Comparison of ENCODE assay signal across 1 cellular context in genomic region chr19:7680606-7681335, GRCh38.
A peak's percentile ranks its signal among the peaks of the same experiment; 100 is the strongest.
TF ChIP-seq lines count a peak whose summit lies in the region.

TSS of gene TRAPPC5 (plus strand) at chr19:7680833. CDS start at chr19:7682254, 1,421 bp downstream.

TF ChIP-seq in K562, 482 proteins besides CTCF, POLR2A, EP300 and RAD21 (continued from another document):
- TF ChIP-seq TFE3 (CRISPR knock-in tag; IDR thresholded peaks at IDR 0.05): no peak
- peak; percentile 17; the same call in 1 of the 2 replicates for TF ChIP-seq ZBTB26 (CRISPR knock-in tag; IDR thresholded peaks at IDR 0.05)
- TF ChIP-seq, protein P1, sequence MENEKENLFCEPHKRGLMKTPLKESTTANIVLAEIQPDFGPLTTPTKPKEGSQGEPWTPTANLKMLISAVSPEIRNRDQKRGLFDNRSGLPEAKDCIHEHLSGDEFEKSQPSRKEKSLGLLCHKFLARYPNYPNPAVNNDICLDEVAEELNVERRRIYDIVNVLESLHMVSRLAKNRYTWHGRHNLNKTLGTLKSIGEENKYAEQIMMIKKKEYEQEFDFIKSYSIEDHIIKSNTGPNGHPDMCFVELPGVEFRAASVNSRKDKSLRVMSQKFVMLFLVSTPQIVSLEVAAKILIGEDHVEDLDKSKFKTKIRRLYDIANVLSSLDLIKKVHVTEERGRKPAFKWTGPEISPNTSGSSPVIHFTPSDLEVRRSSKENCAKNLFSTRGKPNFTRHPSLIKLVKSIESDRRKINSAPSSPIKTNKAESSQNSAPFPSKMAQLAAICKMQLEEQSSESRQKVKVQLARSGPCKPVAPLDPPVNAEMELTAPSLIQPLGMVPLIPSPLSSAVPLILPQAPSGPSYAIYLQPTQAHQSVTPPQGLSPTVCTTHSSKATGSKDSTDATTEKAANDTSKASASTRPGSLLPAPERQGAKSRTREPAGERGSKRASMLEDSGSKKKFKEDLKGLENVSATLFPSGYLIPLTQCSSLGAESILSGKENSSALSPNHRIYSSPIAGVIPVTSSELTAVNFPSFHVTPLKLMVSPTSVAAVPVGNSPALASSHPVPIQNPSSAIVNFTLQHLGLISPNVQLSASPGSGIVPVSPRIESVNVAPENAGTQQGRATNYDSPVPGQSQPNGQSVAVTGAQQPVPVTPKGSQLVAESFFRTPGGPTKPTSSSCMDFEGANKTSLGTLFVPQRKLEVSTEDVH (IDR thresholded peaks at IDR 0.05; ENCODE audit: low read depth, partially characterized antibody): no peak
- no peak for TF ChIP-seq FOXA3 (CRISPR knock-in tag; conservative IDR thresholded peaks at IDR 0.05 in 1 of 2, IDR thresholded peaks at IDR 0.05 in 1 of 2)
- TF ChIP-seq RBBP5 (IDR thresholded peaks at IDR 0.05; ENCODE audit: borderline replicate concordance, insufficient read depth, low read length, poor library complexity, severe bottlenecking): peak; percentile 50
- peak; percentile 97 for TF ChIP-seq SAFB (IDR thresholded peaks at IDR 0.05; ENCODE audit: borderline replicate concordance, low read depth, low read length)
- no peak for TF ChIP-seq RFX5 (IDR thresholded peaks at IDR 0.05; ENCODE audit: low read depth, low read length)
- TF ChIP-seq HDGF (IDR thresholded peaks at IDR 0.05): no peak
- TF ChIP-seq RBFOX2 (IDR thresholded peaks at IDR 0.05; ENCODE audit: low read depth, low read length): peak; percentile 65
- no peak for TF ChIP-seq BRF1 (IDR thresholded peaks at IDR 0.05; ENCODE audit: borderline replicate concordance, extremely low read depth, insufficient read length)
- TF ChIP-seq HCFC1 (IDR thresholded peaks at IDR 0.05; ENCODE audit: low read depth, low read length): peak; percentile 35; the same call in 1 of the 2 replicates
- TF ChIP-seq, protein P2, sequence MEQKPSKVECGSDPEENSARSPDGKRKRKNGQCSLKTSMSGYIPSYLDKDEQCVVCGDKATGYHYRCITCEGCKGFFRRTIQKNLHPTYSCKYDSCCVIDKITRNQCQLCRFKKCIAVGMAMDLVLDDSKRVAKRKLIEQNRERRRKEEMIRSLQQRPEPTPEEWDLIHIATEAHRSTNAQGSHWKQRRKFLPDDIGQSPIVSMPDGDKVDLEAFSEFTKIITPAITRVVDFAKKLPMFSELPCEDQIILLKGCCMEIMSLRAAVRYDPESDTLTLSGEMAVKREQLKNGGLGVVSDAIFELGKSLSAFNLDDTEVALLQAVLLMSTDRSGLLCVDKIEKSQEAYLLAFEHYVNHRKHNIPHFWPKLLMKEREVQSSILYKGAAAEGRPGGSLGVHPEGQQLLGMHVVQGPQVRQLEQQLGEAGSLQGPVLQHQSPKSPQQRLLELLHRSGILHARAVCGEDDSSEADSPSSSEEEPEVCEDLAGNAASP (IDR thresholded peaks at IDR 0.05): no peak
- TF ChIP-seq FUS (optimal IDR thresholded peaks at IDR 0.05; ENCODE audit: low read depth, low read length): peak; percentile 25
- TF ChIP-seq POU5F1 (IDR thresholded peaks at IDR 0.05; ENCODE audit: borderline replicate concordance, low read depth, low read length, partially characterized antibody): no peak
- TF ChIP-seq, protein P3, sequence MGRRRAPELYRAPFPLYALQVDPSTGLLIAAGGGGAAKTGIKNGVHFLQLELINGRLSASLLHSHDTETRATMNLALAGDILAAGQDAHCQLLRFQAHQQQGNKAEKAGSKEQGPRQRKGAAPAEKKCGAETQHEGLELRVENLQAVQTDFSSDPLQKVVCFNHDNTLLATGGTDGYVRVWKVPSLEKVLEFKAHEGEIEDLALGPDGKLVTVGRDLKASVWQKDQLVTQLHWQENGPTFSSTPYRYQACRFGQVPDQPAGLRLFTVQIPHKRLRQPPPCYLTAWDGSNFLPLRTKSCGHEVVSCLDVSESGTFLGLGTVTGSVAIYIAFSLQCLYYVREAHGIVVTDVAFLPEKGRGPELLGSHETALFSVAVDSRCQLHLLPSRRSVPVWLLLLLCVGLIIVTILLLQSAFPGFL (CRISPR knock-in tag; IDR thresholded peaks at IDR 0.05): no peak
- TF ChIP-seq NRF1 (conservative IDR thresholded peaks at IDR 0.05 in 1 of 2, IDR thresholded peaks at IDR 0.05 in 1 of 2): peak; percentile 96
- peak; percentile 37 for TF ChIP-seq POLR2B (IDR thresholded peaks at IDR 0.05; ENCODE audit: low read depth, partially characterized antibody)
- no peak for TF ChIP-seq LEF1 (IDR thresholded peaks at IDR 0.05)
- peak; percentile 89 for TF ChIP-seq SMC3 (conservative IDR thresholded peaks at IDR 0.05; ENCODE audit: insufficient read depth, low read depth, low read length)
- peak in 1 of 2 experiments; percentile 39; a peak in 1 of 4 replicates for TF ChIP-seq MNT (conservative IDR thresholded peaks at IDR 0.05)
- no peak for TF ChIP-seq HDAC3 (IDR thresholded peaks at IDR 0.05; ENCODE audit: borderline replicate concordance, partially characterized antibody)
- no peak for TF ChIP-seq NR2F6 (CRISPR knock-in tag; IDR thresholded peaks at IDR 0.05)
- TF ChIP-seq, protein P4, sequence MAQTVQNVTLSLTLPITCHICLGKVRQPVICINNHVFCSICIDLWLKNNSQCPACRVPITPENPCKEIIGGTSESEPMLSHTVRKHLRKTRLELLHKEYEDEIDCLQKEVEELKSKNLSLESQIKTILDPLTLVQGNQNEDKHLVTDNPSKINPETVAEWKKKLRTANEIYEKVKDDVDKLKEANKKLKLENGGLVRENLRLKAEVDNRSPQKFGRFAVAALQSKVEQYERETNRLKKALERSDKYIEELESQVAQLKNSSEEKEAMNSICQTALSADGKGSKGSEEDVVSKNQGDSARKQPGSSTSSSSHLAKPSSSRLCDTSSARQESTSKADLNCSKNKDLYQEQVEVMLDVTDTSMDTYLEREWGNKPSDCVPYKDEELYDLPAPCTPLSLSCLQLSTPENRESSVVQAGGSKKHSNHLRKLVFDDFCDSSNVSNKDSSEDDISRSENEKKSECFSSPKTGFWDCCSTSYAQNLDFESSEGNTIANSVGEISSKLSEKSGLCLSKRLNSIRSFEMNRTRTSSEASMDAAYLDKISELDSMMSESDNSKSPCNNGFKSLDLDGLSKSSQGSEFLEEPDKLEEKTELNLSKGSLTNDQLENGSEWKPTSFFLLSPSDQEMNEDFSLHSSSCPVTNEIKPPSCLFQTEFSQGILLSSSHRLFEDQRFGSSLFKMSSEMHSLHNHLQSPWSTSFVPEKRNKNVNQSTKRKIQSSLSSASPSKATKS (CRISPR knock-in tag; IDR thresholded peaks at IDR 0.05): no peak
- peak; percentile 97 for TF ChIP-seq E4F1 (CRISPR knock-in tag; IDR thresholded peaks at IDR 0.05; ENCODE audit: borderline replicate concordance)
- TF ChIP-seq PCBP1 (IDR thresholded peaks at IDR 0.05; ENCODE audit: low read depth, low read length, poor library complexity, severe bottlenecking): peak; percentile 73
- TF ChIP-seq ZEB2 (IDR thresholded peaks at IDR 0.05): no peak
- no peak for TF ChIP-seq ZNF778 (CRISPR knock-in tag; IDR thresholded peaks at IDR 0.05)
- TF ChIP-seq L3MBTL2 (IDR thresholded peaks at IDR 0.05): peak; percentile 81; the same call in 1 of the 2 replicates
- TF ChIP-seq SETDB1 (IDR thresholded peaks at IDR 0.05; ENCODE audit: low read length): no peak
- peak; percentile 96 for TF ChIP-seq RB1 (IDR thresholded peaks at IDR 0.05; ENCODE audit: low read depth)
- TF ChIP-seq ARID1B (IDR thresholded peaks at IDR 0.05): no peak
- no peak for TF ChIP-seq MEF2D (tag; conservative IDR thresholded peaks at IDR 0.05; ENCODE audit: low read depth)
- TF ChIP-seq, protein P5, sequence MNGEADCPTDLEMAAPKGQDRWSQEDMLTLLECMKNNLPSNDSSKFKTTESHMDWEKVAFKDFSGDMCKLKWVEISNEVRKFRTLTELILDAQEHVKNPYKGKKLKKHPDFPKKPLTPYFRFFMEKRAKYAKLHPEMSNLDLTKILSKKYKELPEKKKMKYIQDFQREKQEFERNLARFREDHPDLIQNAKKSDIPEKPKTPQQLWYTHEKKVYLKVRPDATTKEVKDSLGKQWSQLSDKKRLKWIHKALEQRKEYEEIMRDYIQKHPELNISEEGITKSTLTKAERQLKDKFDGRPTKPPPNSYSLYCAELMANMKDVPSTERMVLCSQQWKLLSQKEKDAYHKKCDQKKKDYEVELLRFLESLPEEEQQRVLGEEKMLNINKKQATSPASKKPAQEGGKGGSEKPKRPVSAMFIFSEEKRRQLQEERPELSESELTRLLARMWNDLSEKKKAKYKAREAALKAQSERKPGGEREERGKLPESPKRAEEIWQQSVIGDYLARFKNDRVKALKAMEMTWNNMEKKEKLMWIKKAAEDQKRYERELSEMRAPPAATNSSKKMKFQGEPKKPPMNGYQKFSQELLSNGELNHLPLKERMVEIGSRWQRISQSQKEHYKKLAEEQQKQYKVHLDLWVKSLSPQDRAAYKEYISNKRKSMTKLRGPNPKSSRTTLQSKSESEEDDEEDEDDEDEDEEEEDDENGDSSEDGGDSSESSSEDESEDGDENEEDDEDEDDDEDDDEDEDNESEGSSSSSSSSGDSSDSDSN (IDR thresholded peaks at IDR 0.05; ENCODE audit: borderline replicate concordance in 1 of 2, low read depth in 2 of 2, low read length in 2 of 2): no peak
- TF ChIP-seq, protein P6, sequence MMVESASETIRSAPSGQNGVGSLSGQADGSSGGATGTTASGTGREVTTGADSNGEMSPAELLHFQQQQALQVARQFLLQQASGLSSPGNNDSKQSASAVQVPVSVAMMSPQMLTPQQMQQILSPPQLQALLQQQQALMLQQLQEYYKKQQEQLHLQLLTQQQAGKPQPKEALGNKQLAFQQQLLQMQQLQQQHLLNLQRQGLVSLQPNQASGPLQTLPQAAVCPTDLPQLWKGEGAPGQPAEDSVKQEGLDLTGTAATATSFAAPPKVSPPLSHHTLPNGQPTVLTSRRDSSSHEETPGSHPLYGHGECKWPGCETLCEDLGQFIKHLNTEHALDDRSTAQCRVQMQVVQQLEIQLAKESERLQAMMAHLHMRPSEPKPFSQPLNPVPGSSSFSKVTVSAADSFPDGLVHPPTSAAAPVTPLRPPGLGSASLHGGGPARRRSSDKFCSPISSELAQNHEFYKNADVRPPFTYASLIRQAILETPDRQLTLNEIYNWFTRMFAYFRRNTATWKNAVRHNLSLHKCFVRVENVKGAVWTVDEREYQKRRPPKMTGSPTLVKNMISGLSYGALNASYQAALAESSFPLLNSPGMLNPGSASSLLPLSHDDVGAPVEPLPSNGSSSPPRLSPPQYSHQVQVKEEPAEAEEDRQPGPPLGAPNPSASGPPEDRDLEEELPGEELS (CRISPR knock-in tag; IDR thresholded peaks at IDR 0.05; ENCODE audit: borderline replicate concordance): no peak
- TF ChIP-seq ZFPM2 (CRISPR knock-in tag; IDR thresholded peaks at IDR 0.05): no peak
- TF ChIP-seq, protein P7, sequence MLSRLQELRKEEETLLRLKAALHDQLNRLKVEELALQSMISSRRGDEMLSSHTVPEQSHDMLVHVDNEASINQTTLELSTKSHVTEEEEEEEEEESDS (CRISPR knock-in tag; IDR thresholded peaks at IDR 0.05): no peak
- TF ChIP-seq CHD1 (IDR thresholded peaks at IDR 0.05; ENCODE audit: low read length): no peak
